Comparison of ENCODE assay signal across 17 cellular contexts in genomic region chr2:172239944-172240590, GRCh38.
DNase-seq lines count a peak whose midpoint lies in the region; ATAC-seq and TF ChIP-seq lines count a peak whose summit lies in the region.
"Had no signal": no experiment of that assay in that cellular context is flagged by ENCODE, and none has a peak within 500 bp of the region (broad histone marks: within the 10 kb centered on the region; RNA-seq: fewer than 3 reads in every experiment).

No MANE protein-coding gene starts in this region.

- H3K9me3 Mint-ChIP-seq in GM23338, result no peaks in the 10 kb centered on the region; the same call in 2 of the 3 replicates
- no peaks in the 10 kb centered on the region for H3K9me3 Mint-ChIP-seq in neural progenitor cell
- H3K9me3 Mint-ChIP-seq: activated naive CD8-positive, alpha-beta T cell treated with anti-CD3 and anti-CD28 coated beads, Interleukin-2, amount 10 ng/mL, durations not matched to agents 7 days and 5 days; central memory CD8-positive, alpha-beta T cell; effector memory CD8-positive, alpha-beta T cell; T-cell had no signal

- no peaks in the 10 kb centered on the region for H3K9me3 ChIP-seq in MG63
- H3K9me3 ChIP-seq in neural progenitor cell (ENCODE audit: low read depth), result no peaks in the 10 kb centered on the region
- H3K9me3 ChIP-seq: BE2C, gastroesophageal sphincter, ovary had no signal

- H2AFZ ChIP-seq in GM23338 (0 out of 2 replicates have a peak overlapping the region, but pooled peaks have one; percentile 52), neural progenitor cell (replicated peaks) (peak overlapping the region; percentile 93)

- H4K20me1 ChIP-seq in GM23338 (replicated peaks; ENCODE audit: insufficient read depth), result no peaks in the 10 kb centered on the region
- no peaks in the 10 kb centered on the region for H4K20me1 ChIP-seq in neural progenitor cell (ENCODE audit: low read depth)

- no peak for ATAC-seq in GM23338
- ATAC-seq: effector memory CD8-positive, alpha-beta T cell; gastroesophageal sphincter; left ventricle myocardium superior; T-cell had no signal

- H3K9ac ChIP-seq in neural progenitor cell, result no peak overlapping the region

- no peak for DNase-seq in GM23338 (ENCODE audit: low spot score)
- peak; percentile 65 for DNase-seq in MG63
- no peak for DNase-seq in neural progenitor cell (ENCODE audit: low spot score)
- no peak for DNase-seq in H7
- DNase-seq in activated naive CD4-positive, alpha-beta T cell (lab: John Stamatoyannopoulos, UW), result no peak
- no peak for DNase-seq in GM13977 (ENCODE audit: low spot score)
- DNase-seq: activated naive CD8-positive, alpha-beta T cell treated with anti-CD3 and anti-CD28 coated beads, Interleukin-2, amount 10 ng/mL, durations not matched to agents 7 days and 5 days; BE2C; effector memory CD8-positive, alpha-beta T cell; left ventricle myocardium superior; NCI-H1436; ovary; stimulated activated CD4-positive, alpha-beta T cell treated with anti-CD3 and anti-CD28 coated beads, Interleukin-4, amount 100 ng/mL, for 1 hour; T-cell had no signal

- no peaks in the 10 kb centered on the region for H3F3A ChIP-seq in GM23338 (replicated peaks; ENCODE audit: low read depth)
- peaks cover 8% of the 10 kb centered on the region for H3F3A ChIP-seq in neural progenitor cell (ENCODE audit: low read depth)

- H3K4me2 ChIP-seq in GM23338 (no peak overlapping the region), neural progenitor cell (no peak overlapping the region)

- H3K36me3 Mint-ChIP-seq in GM23338 (ENCODE audit: low read depth) (peaks cover 4% of the 10 kb centered on the region; the same call in 2 of the 3 replicates), neural progenitor cell (no peaks in the 10 kb centered on the region)
- H3K36me3 Mint-ChIP-seq: activated naive CD8-positive, alpha-beta T cell treated with anti-CD3 and anti-CD28 coated beads, Interleukin-2, amount 10 ng/mL, durations not matched to agents 7 days and 5 days; T-cell had no signal

- H3K4me3 Mint-ChIP-seq in GM23338 (no peak overlapping the region), neural progenitor cell (no peak overlapping the region)
- H3K4me3 Mint-ChIP-seq: activated naive CD8-positive, alpha-beta T cell treated with anti-CD3 and anti-CD28 coated beads, Interleukin-2, amount 10 ng/mL, durations not matched to agents 7 days and 5 days; central memory CD8-positive, alpha-beta T cell; effector memory CD8-positive, alpha-beta T cell; T-cell had no signal

- H3K27ac ChIP-seq in GM23338 (ENCODE audit: low read depth), result no peak overlapping the region
- peak overlapping the region; percentile 80 for H3K27ac ChIP-seq in cingulate gyrus (ENCODE audit: low read depth, low read length)
- H3K27ac ChIP-seq in neural progenitor cell, result no peak overlapping the region
- H3K27ac ChIP-seq: gastroesophageal sphincter, ovary had no signal

- H3K27me3 Mint-ChIP-seq in GM23338 (ENCODE audit: insufficient read depth, low read depth, poor library complexity), result peaks cover 6% of the 10 kb centered on the region
- peaks cover 4% of the 10 kb centered on the region for H3K27me3 Mint-ChIP-seq in neural progenitor cell (ENCODE audit: insufficient read depth, low read depth)

- H3K36me3 ChIP-seq in GM23338 (ENCODE audit: insufficient read depth) (no peaks in the 10 kb centered on the region), MG63 (no peaks in the 10 kb centered on the region), neural progenitor cell (no peaks in the 10 kb centered on the region), H7 (replicated peaks; ENCODE audit: control insufficient read depth, insufficient read depth, low read length) (no peaks in the 10 kb centered on the region)
- H3K36me3 ChIP-seq: BE2C, gastroesophageal sphincter, ovary had no signal

- no peaks in the 10 kb centered on the region for H3K79me2 ChIP-seq in GM23338 (replicated peaks; ENCODE audit: insufficient read depth)
- no peaks in the 10 kb centered on the region for H3K79me2 ChIP-seq in neural progenitor cell (ENCODE audit: low read depth)

- H3K4me3 ChIP-seq in GM23338 (no peak overlapping the region), MG63 (no peak overlapping the region), neural progenitor cell (no peak overlapping the region), H7 (ENCODE audit: insufficient read depth, low read depth, low read length) (no peak overlapping the region)
- H3K4me3 ChIP-seq: gastroesophageal sphincter, ovary had no signal

- H3K9me2 ChIP-seq in GM23338 (ENCODE audit: insufficient read depth), result peaks cover 20% of the 10 kb centered on the region

- H3K27ac Mint-ChIP-seq in GM23338, result no peak overlapping the region
- no peak overlapping the region for H3K27ac Mint-ChIP-seq in neural progenitor cell
- H3K27ac Mint-ChIP-seq: activated naive CD8-positive, alpha-beta T cell treated with anti-CD3 and anti-CD28 coated beads, Interleukin-2, amount 10 ng/mL, durations not matched to agents 7 days and 5 days; T-cell had no signal

- H3K27me3 ChIP-seq in GM23338 (ENCODE audit: insufficient read depth), result peaks cover 23% of the 10 kb centered on the region
- no peaks in the 10 kb centered on the region for H3K27me3 ChIP-seq in MG63
- H3K27me3 ChIP-seq in neural progenitor cell, result peaks cover 26% of the 10 kb centered on the region
- peaks cover 5% of the 10 kb centered on the region; the same call in 1 of the 2 replicates for H3K27me3 ChIP-seq in H7 (ENCODE audit: control insufficient read depth, insufficient read depth, low read length)
- H3K27me3 ChIP-seq: ovary had no signal

- in situ Hi-C loops in GM13977 (cut with MboI; ENCODE audit: low pct_unique_long_range_greater_than_20kb, low sequenced_read_pairs, unreplicated experiment), result no loop called here

- H3K4me1 Mint-ChIP-seq in GM23338, result peaks cover 29% of the 10 kb centered on the region
- H3K4me1 Mint-ChIP-seq in neural progenitor cell, result peaks cover 56% of the 10 kb centered on the region

- H3K4me1 ChIP-seq in GM23338 (ENCODE audit: insufficient read depth) (peaks cover 11% of the 10 kb centered on the region), neural progenitor cell (peaks cover 22% of the 10 kb centered on the region)
- H3K4me1 ChIP-seq: BE2C had no signal

- TF ChIP-seq CTCF in GM23338 (conservative IDR thresholded peaks at IDR 0.05; ENCODE audit: low read depth in 2 of 2), result no peak
- no peak for TF ChIP-seq CTCF in neural progenitor cell (IDR thresholded peaks at IDR 0.05)
- no peak for TF ChIP-seq CTCF in GM13977 (IDR thresholded peaks at IDR 0.05; ENCODE audit: extremely low read depth, insufficient read depth, missing control alignments)

TF ChIP-seq in GM23338, 12 proteins besides CTCF, POLR2A, EP300 and RAD21 (continues in another document):
- TF ChIP-seq ETS1 (IDR thresholded peaks at IDR 0.05) (no peak), REST (IDR thresholded peaks at IDR 0.05; ENCODE audit: unreplicated experiment) (no peak), CREB1 (CRISPR knock-in tag; IDR thresholded peaks at IDR 0.05; ENCODE audit: low read depth) (no peak), EZH2 (IDR thresholded peaks at IDR 0.05; ENCODE audit: low read depth, unreplicated experiment) (no peak), ZNF331 (CRISPR knock-in tag; IDR thresholded peaks at IDR 0.05; ENCODE audit: low read depth) (no peak)
